In genomic region chr2:217775920-217776503, GRCh38 we compare ENCODE assay signal across 1 cellular context.
TF ChIP-seq lines count a peak whose summit lies in the region.

No MANE protein-coding gene starts in this region.

TF ChIP-seq in IMR-90, 13 proteins besides CTCF, POLR2A, EP300 and RAD21 (continued from another document):
- TF ChIP-seq SMC3 (IDR thresholded peaks at IDR 0.05; ENCODE audit: low read depth, low read length) (no peak), CEBPB (IDR thresholded peaks at IDR 0.05; ENCODE audit: low read depth, low read length) (no peak), MAFK (IDR thresholded peaks at IDR 0.05; ENCODE audit: low read depth, low read length) (no peak), ELK1 (IDR thresholded peaks at IDR 0.05; ENCODE audit: borderline replicate concordance, low read depth, low read length) (no peak), FOS (IDR thresholded peaks at IDR 0.05; ENCODE audit: low read depth, low read length) (no peak), MAZ (IDR thresholded peaks at IDR 0.05; ENCODE audit: borderline replicate concordance, low read depth, low read length) (no peak)
TF ChIP-seq in IMR-90: peak in this region for 0.
